ENCODE assay signal across 11 cellular contexts in genomic region chr4:4861592-4862551, GRCh38. TPM values are rescaled to one million over a fixed set of nuclear protein-coding genes. Genes with fewer than 3 reads are reported as not detected.
DNase-seq lines count a peak whose midpoint lies in the region; ATAC-seq and TF ChIP-seq lines count a peak whose summit lies in the region.
"Had no signal": no experiment of that assay in that cellular context is flagged by ENCODE, and none has a peak within 500 bp of the region (broad histone marks: within the 10 kb centered on the region; RNA-seq: fewer than 3 reads in every experiment).

No MANE protein-coding gene starts in this region.

- no peak overlapping the region for H3K9ac ChIP-seq in iPS-15b (ENCODE audit: low read depth, low read length)

- 36 to 51% (median 39%) methylated on average over 32 of the region's 32 CpGs for WGBS in spleen, 5 donors
- WGBS in adrenal gland, 4 donors: 49 to 68% (median 63%) methylated on average over 32 of the region's 32 CpGs

- H3K36me3 Mint-ChIP-seq in activated CD8-positive, alpha-beta T cell treated with anti-CD3 and anti-CD28 coated beads, Interleukin-2, amount 10 ng/mL, durations not matched to agents 7 days and 5 days (ENCODE audit: low read depth): peaks cover 10% of the 10 kb centered on the region
- peaks cover 2% of the 10 kb centered on the region for H3K36me3 Mint-ChIP-seq in activated CD8-positive, alpha-beta T cell treated with anti-CD3 and anti-CD28 coated beads for 36 hours (ENCODE audit: low read depth)
- H3K36me3 Mint-ChIP-seq in WTC11: peaks cover 7% of the 10 kb centered on the region; the same call in 1 of the 2 replicates

- H3K4me1 ChIP-seq in iPS-15b (ENCODE audit: control insufficient read depth, insufficient read depth, low read length) (peaks cover 12% of the 10 kb centered on the region), spleen (peaks cover under 1 to 72% (median 48%) of the 10 kb centered on the region in 6 donors), adrenal gland (replicated peaks in 1 of 2) (peaks cover 6 to 15% of the 10 kb centered on the region in 2 donors)

- H3K4me3 ChIP-seq in iPS-15b (ENCODE audit: low read depth, low read length) (peak overlapping the region; percentile 26), spleen (peak overlapping the region in 4 of 8 donors; percentile 52 to 78 (median 58)), adrenal gland (peak overlapping the region in 1 of 4 donors; percentile 95)

- H3K27me3 Mint-ChIP-seq in activated CD8-positive, alpha-beta T cell treated with anti-CD3 and anti-CD28 coated beads, Interleukin-2, amount 10 ng/mL, durations not matched to agents 7 days and 5 days (ENCODE audit: low read depth): peaks cover 76% of the 10 kb centered on the region
- peaks cover 77% of the 10 kb centered on the region for H3K27me3 Mint-ChIP-seq in activated CD8-positive, alpha-beta T cell treated with anti-CD3 and anti-CD28 coated beads for 36 hours
- peaks cover 24% of the 10 kb centered on the region for H3K27me3 Mint-ChIP-seq in WTC11 (ENCODE audit: low read depth)

- ATAC-seq in activated CD8-positive, alpha-beta T cell treated with anti-CD3 and anti-CD28 coated beads, Interleukin-2, amount 10 ng/mL, durations not matched to agents 7 days and 5 days: no peak
- no peak for ATAC-seq in activated CD8-positive, alpha-beta T cell treated with anti-CD3 and anti-CD28 coated beads for 36 hours
- ATAC-seq in WTC11 (no peak), HG02759 (IDR thresholded peaks at IDR 0.05; ENCODE audit: unreplicated experiment) (no peak)
- ATAC-seq: gastroesophageal sphincter had no signal

- TF ChIP-seq CTCF in activated CD8-positive, alpha-beta T cell treated with anti-CD3 and anti-CD28 coated beads for 36 hours (IDR thresholded peaks at IDR 0.05): no peak
- no peak for TF ChIP-seq CTCF in WTC11 (IDR thresholded peaks at IDR 0.05)
- no peak for TF ChIP-seq CTCF in spleen (IDR thresholded peaks at IDR 0.05 in 8 of 11, conservative IDR thresholded peaks at IDR 0.05 in 3 of 11)
- no peak for TF ChIP-seq CTCF in adrenal gland (IDR thresholded peaks at IDR 0.05)

- H3K27me3 ChIP-seq in iPS-15b (ENCODE audit: control insufficient read depth, insufficient read depth, low read length) (peaks cover 95% of the 10 kb centered on the region), spleen (replicated peaks in 1 of 7) (peaks cover 7 to 100% (median 91%) of the 10 kb centered on the region in 7 donors), adrenal gland (peaks cover 56% of the 10 kb centered on the region)

- intact Hi-C loops in activated CD8-positive, alpha-beta T cell treated with anti-CD3 and anti-CD28 coated beads for 36 hours (cut with micrococcal nuclease): no loop called here
- intact Hi-C loops in spleen (cut with DNase I; ENCODE audit: low total_unique reads): no loop called here
- intact Hi-C loops in adrenal gland (cut with DNase I): no loop called here

- POLR2A ChIA-PET in activated CD8-positive, alpha-beta T cell treated with anti-CD3 and anti-CD28 coated beads, Interleukin-2, amount 10 ng/mL, durations not matched to agents 7 days and 5 days (lab: Charles Lee): no interaction called here
- POLR2A ChIA-PET in activated CD8-positive, alpha-beta T cell treated with anti-CD3 and anti-CD28 coated beads for 36 hours (lab: Charles Lee): no interaction called here
- POLR2A ChIA-PET in WTC11 (lab: Charles Lee): interaction anchor here (0.8 kb wide), 1 partner anchor 9 kb away, joined by 4 read pairs; no protein-coding TSS in a partner anchor

- peaks cover 3% of the 10 kb centered on the region for H3K9me3 Mint-ChIP-seq in activated CD8-positive, alpha-beta T cell treated with anti-CD3 and anti-CD28 coated beads, Interleukin-2, amount 10 ng/mL, durations not matched to agents 7 days and 5 days (ENCODE audit: insufficient read depth)
- peaks cover 2% of the 10 kb centered on the region for H3K9me3 Mint-ChIP-seq in activated CD8-positive, alpha-beta T cell treated with anti-CD3 and anti-CD28 coated beads for 36 hours
- H3K9me3 Mint-ChIP-seq in WTC11: no peaks in the 10 kb centered on the region

- peaks cover 26% of the 10 kb centered on the region for H3K4me1 Mint-ChIP-seq in activated CD8-positive, alpha-beta T cell treated with anti-CD3 and anti-CD28 coated beads, Interleukin-2, amount 10 ng/mL, durations not matched to agents 7 days and 5 days (ENCODE audit: low read depth)
- H3K4me1 Mint-ChIP-seq in activated CD8-positive, alpha-beta T cell treated with anti-CD3 and anti-CD28 coated beads for 36 hours (ENCODE audit: low read depth): peaks cover 35% of the 10 kb centered on the region
- H3K4me1 Mint-ChIP-seq in WTC11: peaks cover 56% of the 10 kb centered on the region

- no peaks in the 10 kb centered on the region for H3K9me3 ChIP-seq in iPS-15b (ENCODE audit: control insufficient read depth, insufficient read depth, low read length)
- peaks cover 0 to 53% (median 0%) of the 10 kb centered on the region in 8 donors for H3K9me3 ChIP-seq in spleen
- H3K9me3 ChIP-seq in adrenal gland (replicated peaks in 1 of 3): no peaks in the 10 kb centered on the region

- H3K4me3 Mint-ChIP-seq in activated CD8-positive, alpha-beta T cell treated with anti-CD3 and anti-CD28 coated beads, Interleukin-2, amount 10 ng/mL, durations not matched to agents 7 days and 5 days: peak overlapping the region; percentile 63
- no peak overlapping the region for H3K4me3 Mint-ChIP-seq in activated CD8-positive, alpha-beta T cell treated with anti-CD3 and anti-CD28 coated beads for 36 hours
- H3K4me3 Mint-ChIP-seq in WTC11: peak overlapping the region; percentile 66; the same call in 1 of the 2 replicates

- TF ChIP-seq POLR2A in spleen (IDR thresholded peaks at IDR 0.05) (no peak), adrenal gland (IDR thresholded peaks at IDR 0.05) (no peak)

- peak overlapping the region in 5 of 8 donors; percentile 65 to 82 (median 81) for H3K27ac ChIP-seq in spleen
- H3K27ac ChIP-seq in adrenal gland: no peak overlapping the region

- DNase-seq in activated CD8-positive, alpha-beta T cell treated with anti-CD3 and anti-CD28 coated beads, Interleukin-2, amount 10 ng/mL, durations not matched to agents 7 days and 5 days: no peak
- no peak for DNase-seq in activated CD8-positive, alpha-beta T cell treated with anti-CD3 and anti-CD28 coated beads for 36 hours
- no peak for DNase-seq in WTC11 (ENCODE audit: low spot score)
- peak; percentile 43 for DNase-seq in spleen
- no peak for DNase-seq in adrenal gland
- DNase-seq in stimulated activated naive CD4-positive, alpha-beta T cell treated with Interleukin-2 at 50 U/mL for 16 hours (lab: John Stamatoyannopoulos, UW): no peak
- DNase-seq: NCI-H2171 treated with DMSO at 0.1 percent for 48 hours had no signal

- H3K27ac Mint-ChIP-seq in activated CD8-positive, alpha-beta T cell treated with anti-CD3 and anti-CD28 coated beads, Interleukin-2, amount 10 ng/mL, durations not matched to agents 7 days and 5 days: no peak overlapping the region
- no peak overlapping the region for H3K27ac Mint-ChIP-seq in activated CD8-positive, alpha-beta T cell treated with anti-CD3 and anti-CD28 coated beads for 36 hours
- H3K27ac Mint-ChIP-seq in WTC11: no peak overlapping the region

- CTCF ChIA-PET in activated CD8-positive, alpha-beta T cell treated with anti-CD3 and anti-CD28 coated beads, Interleukin-2, amount 10 ng/mL, durations not matched to agents 7 days and 5 days (lab: Charles Lee): no interaction called here
- CTCF ChIA-PET in activated CD8-positive, alpha-beta T cell treated with anti-CD3 and anti-CD28 coated beads for 36 hours (lab: Charles Lee): interaction anchor here (2.6 kb wide), 1 partner anchor 9 kb away, joined by 9 read pairs; no protein-coding TSS in a partner anchor
- CTCF ChIA-PET in WTC11 (lab: Charles Lee): interaction anchor here (2.5 to 3.0 kb wide), 2 partner anchors 8 to 193 kb away, joined by 6 to 17 read pairs; no protein-coding TSS in a partner anchor

- no peaks in the 10 kb centered on the region for H3K36me3 ChIP-seq in iPS-15b (ENCODE audit: control insufficient read depth, insufficient read depth, low read length)
- H3K36me3 ChIP-seq in spleen: peaks cover 0 to 23% (median 3%) of the 10 kb centered on the region in 6 donors
- peaks cover 0 to 8% of the 10 kb centered on the region in 2 donors for H3K36me3 ChIP-seq in adrenal gland (replicated peaks in 1 of 2)

TF ChIP-seq in WTC11, 78 proteins besides CTCF, POLR2A, EP300 and RAD21 (continues in another document):
- TF ChIP-seq ZNF219 (CRISPR knock-in tag; IDR thresholded peaks at IDR 0.05; ENCODE audit: borderline replicate concordance): no peak
- no peak for TF ChIP-seq USF1 (CRISPR knock-in tag; IDR thresholded peaks at IDR 0.05)
- TF ChIP-seq USF2 (CRISPR knock-in tag; IDR thresholded peaks at IDR 0.05): no peak
- no peak for TF ChIP-seq ZMAT4 (CRISPR knock-in tag; IDR thresholded peaks at IDR 0.05)
- no peak for TF ChIP-seq RORB (CRISPR knock-in tag; IDR thresholded peaks at IDR 0.05)

RNA-seq across cellular contexts. Expression of gene MSX1, which starts 2.4 kb away (rescaled TPM):
- total RNA-seq in activated CD8-positive, alpha-beta T cell treated with anti-CD3 and anti-CD28 coated beads, Interleukin-2, amount 10 ng/mL, durations not matched to agents 7 days and 5 days: not detected
- under 1 TPM; 0.16 to 0.61 TPM for total RNA-seq in activated CD8-positive, alpha-beta T cell treated with anti-CD3 and anti-CD28 coated beads for 36 hours
- total RNA-seq in WTC11 (2021): 0.28 to 0.62 TPM (median 0.41 TPM) in 3 replicates
- total RNA-seq in spleen: 1 to 10 TPM; 2.8 to 6.8 (median 5.2) TPM
- polyA plus RNA-seq in spleen: 1 to 10 TPM; 1.1 to 2.6 (median 2.0) TPM
- total RNA-seq in adrenal gland: 10 to 100 TPM in 2 of 8 donors, 1 to 10 TPM in 6; 5.2 to 30.3 (median 8.1) TPM
- polyA plus RNA-seq in adrenal gland: 1 to 10 TPM; 1.8 to 7.9 (median 4.6) TPM
- total RNA-seq: T-helper 1 cell treated with Interleukin-12 subunit alpha and Interleukin-12 subunit beta and Interleukin-4 antibody, amounts not matched to agents 30 ng/mL and 1 ng/mL, for 36 hours had no signal

Comparison
In these comparisons a context has a peak if more than half of its experiments do, and no peak if none do; other contexts are left out.
1. H3K27ac ChIP-seq: peak in spleen (5 of 8); none in adrenal gland (0 of 5).